In genomic region chr11:118519549-118519948, GRCh38 we compare ENCODE assay signal across 17 cellular contexts. TPM values are rescaled to one million over a fixed set of nuclear protein-coding genes. Genes with fewer than 3 reads are reported as not detected.
A peak's percentile ranks its signal among the peaks of the same experiment; 100 is the strongest.
DNase-seq lines count a peak whose midpoint lies in the region; ATAC-seq and TF ChIP-seq lines count a peak whose summit lies in the region.
"Had no signal": no experiment of that assay in that cellular context is flagged by ENCODE, and none has a peak within 500 bp of the region (broad histone marks: within the 10 kb centered on the region; RNA-seq: fewer than 3 reads in every experiment).

No MANE protein-coding gene starts in this region.

- H3K4me2 ChIP-seq in GM23248 (ENCODE audit: unreplicated experiment) = no peak overlapping the region
- H3K4me2 ChIP-seq: A549 had no signal

- peaks cover 54% of the 10 kb centered on the region for H3K36me3 ChIP-seq in GM23248 (ENCODE audit: low read depth)

- H3K4me1 Mint-ChIP-seq in activated naive CD4-positive, alpha-beta T cell treated with anti-CD3 and anti-CD28 coated beads, Interleukin-2, amount 10 ng/mL, durations not matched to agents 7 days and 5 days = peaks cover 2% of the 10 kb centered on the region
- peaks cover 3% of the 10 kb centered on the region; the same call in 1 of the 2 replicates for H3K4me1 Mint-ChIP-seq in WTC11
- H3K4me1 Mint-ChIP-seq in activated naive CD8-positive, alpha-beta T cell treated with anti-CD3 and anti-CD28 coated beads, Interleukin-2, amount 50 U/mL, for 24 hours = no peaks in the 10 kb centered on the region
- H3K4me1 Mint-ChIP-seq: CD8-positive, alpha-beta memory T cell had no signal

- H3K27ac Mint-ChIP-seq in activated naive CD4-positive, alpha-beta T cell treated with anti-CD3 and anti-CD28 coated beads, Interleukin-2, amount 10 ng/mL, durations not matched to agents 7 days and 5 days = peak overlapping the region; percentile 20
- H3K27ac Mint-ChIP-seq in WTC11 = 0 out of 2 replicates have a peak overlapping the region, but pooled peaks have one; percentile 4
- peak overlapping the region; percentile 50 for H3K27ac Mint-ChIP-seq in activated naive CD8-positive, alpha-beta T cell treated with anti-CD3 and anti-CD28 coated beads, Interleukin-2, amount 50 U/mL, for 24 hours
- H3K27ac Mint-ChIP-seq: IgD-negative memory B cell had no signal

- no peak overlapping the region for H3K9ac ChIP-seq in GM23248

- H3K4me1 ChIP-seq in GM23248 (ENCODE audit: insufficient read depth) = no peaks in the 10 kb centered on the region
- H3K4me1 ChIP-seq: A549, BE2C had no signal

- POLR2A ChIA-PET in WTC11 (lab: Charles Lee) = no interaction called here

- H2AFZ ChIP-seq in GM23248 = no peak overlapping the region

- no peak overlapping the region for H3K4me3 ChIP-seq in GM23248
- H3K4me3 ChIP-seq: A549 had no signal

- H3F3A ChIP-seq in GM23248 (ENCODE audit: insufficient read depth) = peaks cover 13% of the 10 kb centered on the region; the same call in 1 of the 2 replicates

- ATAC-seq in WTC11 (no peak), HG03520 (IDR thresholded peaks at IDR 0.05; ENCODE audit: unreplicated experiment) (no peak)
- no peak for ATAC-seq in activated naive CD8-positive, alpha-beta T cell treated with anti-CD3 and anti-CD28 coated beads, Interleukin-2, amount 50 U/mL, for 24 hours
- ATAC-seq: A549, HCT116 had no signal

- no peak for TF ChIP-seq CTCF in WTC11 (IDR thresholded peaks at IDR 0.05)

- H3K9me2 ChIP-seq in GM23248 (ENCODE audit: insufficient read depth) = no peaks in the 10 kb centered on the region

- H3K9me3 ChIP-seq in GM23248 (ENCODE audit: low read depth) = no peaks in the 10 kb centered on the region
- H3K9me3 ChIP-seq: A549, BE2C had no signal

- 85 to 88% methylated on average over 6 of the region's 6 CpGs for WGBS in GM23248 (ENCODE audit: low coverage in 1 of 2, low lambda C conversion rate in 2 of 2, missing lambda C conversion rate in 2 of 2), 2 experiments

- H3K36me3 Mint-ChIP-seq in activated naive CD4-positive, alpha-beta T cell treated with anti-CD3 and anti-CD28 coated beads, Interleukin-2, amount 10 ng/mL, durations not matched to agents 7 days and 5 days = peaks cover 51% of the 10 kb centered on the region
- peaks cover 65% of the 10 kb centered on the region for H3K36me3 Mint-ChIP-seq in WTC11
- peaks cover 27% of the 10 kb centered on the region for H3K36me3 Mint-ChIP-seq in activated naive CD8-positive, alpha-beta T cell treated with anti-CD3 and anti-CD28 coated beads, Interleukin-2, amount 50 U/mL, for 24 hours (ENCODE audit: low read depth)

- H3K27me3 ChIP-seq in GM23248 (replicated peaks; ENCODE audit: insufficient read depth) = no peaks in the 10 kb centered on the region
- H3K27me3 ChIP-seq: BE2C had no signal

- no peaks in the 10 kb centered on the region for H3K79me2 ChIP-seq in GM23248 (ENCODE audit: insufficient read depth)

- no peak overlapping the region for H3K27ac ChIP-seq in GM23248
- H3K27ac ChIP-seq: A549, C4-2B had no signal

- no peak for DNase-seq in activated naive CD4-positive, alpha-beta T cell treated with anti-CD3 and anti-CD28 coated beads, Interleukin-2, amount 10 ng/mL, durations not matched to agents 7 days and 5 days
- DNase-seq in activated naive CD4-positive, alpha-beta T cell treated with anti-CD3 and anti-CD28 coated beads, Interleukin-2, amount 50 U/mL, for 16 hours = no peak
- no peak for DNase-seq in WTC11 (ENCODE audit: low spot score)
- no peak for DNase-seq in activated naive CD8-positive, alpha-beta T cell treated with anti-CD3 and anti-CD28 coated beads, Interleukin-2, amount 50 U/mL, for 24 hours
- no peak for DNase-seq in GM23248
- DNase-seq in globus pallidus (ENCODE audit: low spot score) = no peak
- DNase-seq: BE2C; Calu3; CD8-positive, alpha-beta memory T cell; DMS 273 treated with DMSO at 0.1 percent for 48 hours had no signal

- H4K20me1 ChIP-seq in GM23248 (ENCODE audit: insufficient read depth) = no peaks in the 10 kb centered on the region

- H3K4me3 Mint-ChIP-seq in activated naive CD4-positive, alpha-beta T cell treated with anti-CD3 and anti-CD28 coated beads, Interleukin-2, amount 10 ng/mL, durations not matched to agents 7 days and 5 days = no peak overlapping the region
- no peak overlapping the region for H3K4me3 Mint-ChIP-seq in WTC11
- H3K4me3 Mint-ChIP-seq in activated naive CD8-positive, alpha-beta T cell treated with anti-CD3 and anti-CD28 coated beads, Interleukin-2, amount 50 U/mL, for 24 hours = no peak overlapping the region
- H3K4me3 Mint-ChIP-seq: CD8-positive, alpha-beta memory T cell; IgD-negative memory B cell had no signal

- in situ Hi-C loops in GM23248 (cut with MboI) = no loop called here

- no peaks in the 10 kb centered on the region for H3K27me3 Mint-ChIP-seq in activated naive CD4-positive, alpha-beta T cell treated with anti-CD3 and anti-CD28 coated beads, Interleukin-2, amount 10 ng/mL, durations not matched to agents 7 days and 5 days
- no peaks in the 10 kb centered on the region for H3K27me3 Mint-ChIP-seq in WTC11 (ENCODE audit: low read depth)
- H3K27me3 Mint-ChIP-seq in activated naive CD8-positive, alpha-beta T cell treated with anti-CD3 and anti-CD28 coated beads, Interleukin-2, amount 50 U/mL, for 24 hours = no peaks in the 10 kb centered on the region
- H3K27me3 Mint-ChIP-seq: CD8-positive, alpha-beta memory T cell; IgD-negative memory B cell had no signal

- no peaks in the 10 kb centered on the region for H3K9me3 Mint-ChIP-seq in activated naive CD4-positive, alpha-beta T cell treated with anti-CD3 and anti-CD28 coated beads, Interleukin-2, amount 10 ng/mL, durations not matched to agents 7 days and 5 days
- no peaks in the 10 kb centered on the region for H3K9me3 Mint-ChIP-seq in WTC11
- no peaks in the 10 kb centered on the region for H3K9me3 Mint-ChIP-seq in activated naive CD8-positive, alpha-beta T cell treated with anti-CD3 and anti-CD28 coated beads, Interleukin-2, amount 50 U/mL, for 24 hours
- H3K9me3 Mint-ChIP-seq: CD8-positive, alpha-beta memory T cell; IgD-negative memory B cell had no signal

- CTCF ChIA-PET in activated naive CD4-positive, alpha-beta T cell treated with anti-CD3 and anti-CD28 coated beads, Interleukin-2, amount 10 ng/mL, durations not matched to agents 7 days and 5 days (lab: Charles Lee) = no interaction called here
- CTCF ChIA-PET in WTC11 (lab: Charles Lee) = no interaction called here

TF ChIP-seq in WTC11, 78 proteins besides CTCF, POLR2A, EP300 and RAD21:
- no peak for TF ChIP-seq ERG (CRISPR knock-in tag; IDR thresholded peaks at IDR 0.05)
- no peak for TF ChIP-seq SOX15 (CRISPR knock-in tag; IDR thresholded peaks at IDR 0.05)
- no peak for TF ChIP-seq ZNF512 (CRISPR knock-in tag; IDR thresholded peaks at IDR 0.05; ENCODE audit: borderline replicate concordance)

RNA-seq across cellular contexts. Expression of gene TTC36, which starts 7.7 kb away (rescaled TPM):
- 0.70 to 0.78 TPM (median 0.71 TPM) in 3 replicates for total RNA-seq in WTC11 (2021)
- 1.1 TPM in 1 of 2 replicates, not detected in the other for total RNA-seq in GM23248 (2014; rRNA removed; shearing (Covaris generic))
- polyA plus RNA-seq in GM23248 (2016; fragmentation: Nextera tagmentation; extraction: Ambion mirVana) = 0.27 and 0.58 TPM in 2 replicates
- total RNA-seq: HT-29 had no signal
- polyA plus RNA-seq: A549; AG04450; CD8-positive, alpha-beta memory T cell had no signal

RNA-seq across cellular contexts. Expression of gene TMEM25, which starts 11.4 kb away (rescaled TPM):
- 19.1 to 21.6 TPM (median 19.7 TPM) in 3 replicates for total RNA-seq in WTC11 (2021)
- total RNA-seq in GM23248 (2014; rRNA removed; shearing (Covaris generic)) = 4.2 and 10.6 TPM in 2 replicates
- 7.1 and 7.5 TPM in 2 replicates for polyA plus RNA-seq in GM23248 (2016; fragmentation: Nextera tagmentation; extraction: Ambion mirVana)

RNA-seq across cellular contexts. Expression of gene IFT46, which starts 46.2 kb away (rescaled TPM):
- total RNA-seq in WTC11 (2021) = 6.2 to 11.1 TPM (median 10.9 TPM) in 3 replicates
- total RNA-seq in GM23248 (2014; rRNA removed; shearing (Covaris generic)) = 38.1 and 49.5 TPM in 2 replicates
- polyA plus RNA-seq in GM23248 (2016; fragmentation: Nextera tagmentation; extraction: Ambion mirVana) = 21.7 and 25.9 TPM in 2 replicates

RNA-seq across cellular contexts. Expression of gene ARCN1, which starts 52.7 kb away (rescaled TPM):
- total RNA-seq in WTC11 (2021) = 134 to 154 TPM (median 141 TPM) in 3 replicates
- 187 and 191 TPM in 2 replicates for total RNA-seq in GM23248 (2014; rRNA removed; shearing (Covaris generic))
- polyA plus RNA-seq in GM23248 (2016; fragmentation: Nextera tagmentation; extraction: Ambion mirVana) = 188 and 190 TPM in 2 replicates
